Comparison of ENCODE assay signal across 21 cellular contexts in the genomic region with DNA sequence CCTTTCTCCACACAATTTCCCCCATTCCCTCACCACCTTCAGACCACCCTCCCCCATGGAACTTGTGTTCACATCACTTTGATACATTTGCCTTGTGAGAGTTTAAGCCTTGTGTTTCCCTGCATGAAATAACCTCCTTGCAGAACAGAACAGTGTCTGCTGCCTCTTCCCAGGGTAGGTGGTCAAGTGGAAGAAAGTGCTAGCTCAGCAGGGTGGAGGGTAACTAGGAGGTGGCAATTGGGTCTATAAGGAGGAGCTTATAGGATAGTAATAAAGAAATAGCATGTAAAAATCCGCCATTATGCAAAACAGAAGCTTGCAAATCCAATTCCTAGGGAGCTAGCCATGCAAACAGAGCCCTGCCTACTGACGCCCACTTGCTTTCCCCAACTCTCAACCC.
"Had no signal": no experiment of that assay in that cellular context is flagged by ENCODE, and none has a peak within 500 bp of the region (broad histone marks: within the 10 kb centered on the region; RNA-seq: fewer than 3 reads in every experiment).

No MANE protein-coding gene starts in this region.

- H3K4me3 Mint-ChIP-seq: activated CD4-positive, alpha-beta memory T cell treated with anti-CD3 and anti-CD28 coated beads for 36 hours; activated naive CD4-positive, alpha-beta T cell treated with anti-CD3 and anti-CD28 coated beads, Interleukin-2, amount 10 ng/mL, durations not matched to agents 7 days and 5 days; effector memory CD8-positive, alpha-beta T cell; memory B cell; naive B cell; neural crest cell had no signal

- H3K27me3 Mint-ChIP-seq: activated CD4-positive, alpha-beta memory T cell treated with anti-CD3 and anti-CD28 coated beads for 36 hours had no signal

- H3K27ac ChIP-seq: colonic mucosa, dorsolateral prefrontal cortex, esophagus squamous epithelium, gastroesophageal sphincter, psoas muscle, right atrium auricular region had no signal

- H3K9me3 ChIP-seq: colonic mucosa, esophagus squamous epithelium, gastroesophageal sphincter, psoas muscle, right atrium auricular region had no signal

- H3K4me3 ChIP-seq: colonic mucosa, dorsolateral prefrontal cortex, esophagus squamous epithelium, gastroesophageal sphincter, psoas muscle, right atrium auricular region had no signal

- H3K27ac Mint-ChIP-seq: activated CD4-positive, alpha-beta memory T cell treated with anti-CD3 and anti-CD28 coated beads for 36 hours; activated naive CD4-positive, alpha-beta T cell treated with anti-CD3 and anti-CD28 coated beads, Interleukin-2, amount 10 ng/mL, durations not matched to agents 7 days and 5 days; effector memory CD8-positive, alpha-beta T cell; memory B cell; naive B cell had no signal

- DNase-seq: activated CD4-positive, alpha-beta memory T cell treated with anti-CD3 and anti-CD28 coated beads for 36 hours; activated CD4-positive, alpha-beta T cell treated with anti-CD3 and anti-CD28 coated beads for 48 hours; activated effector memory CD4-positive, alpha-beta T cell treated with anti-CD3 and anti-CD28 coated beads, Interleukin-2, amount 50 U/mL, for 16 hours; activated naive CD4-positive, alpha-beta T cell treated with anti-CD3 and anti-CD28 coated beads, Interleukin-2, amount 10 ng/mL, durations not matched to agents 7 days and 5 days; activated T-cell treated with anti-CD3 and anti-CD28 coated beads for 4 hours; amygdala; colonic mucosa; dorsolateral prefrontal cortex; effector memory CD8-positive, alpha-beta T cell; esophagus squamous epithelium; head of caudate nucleus; left ventricle myocardium superior; naive B cell; psoas muscle; stimulated activated CD4-positive, alpha-beta T cell treated with anti-CD3 and anti-CD28 coated beads, Interleukin-4, amount 100 ng/mL, for 24 hours; stimulated activated naive CD8-positive, alpha-beta T cell treated with anti-CD3 and anti-CD28 coated beads, Interleukin-15, Interleukin-2, amounts not matched to agents 100 U/mL and 50 U/mL, for 24 hours; T-helper 2 cell had no signal

- H3K36me3 ChIP-seq: colonic mucosa, esophagus squamous epithelium, gastroesophageal sphincter, right atrium auricular region had no signal

- ATAC-seq: effector memory CD8-positive, alpha-beta T cell; gastroesophageal sphincter; left ventricle myocardium superior; psoas muscle; stimulated activated naive CD8-positive, alpha-beta T cell treated with anti-CD3 and anti-CD28 coated beads, Interleukin-15, Interleukin-2, amounts not matched to agents 100 U/mL and 50 U/mL, for 24 hours had no signal

- H3K36me3 Mint-ChIP-seq: activated CD4-positive, alpha-beta memory T cell treated with anti-CD3 and anti-CD28 coated beads for 36 hours; activated naive CD4-positive, alpha-beta T cell treated with anti-CD3 and anti-CD28 coated beads, Interleukin-2, amount 10 ng/mL, durations not matched to agents 7 days and 5 days; memory B cell; naive B cell had no signal

- H3K4me1 ChIP-seq: esophagus squamous epithelium, gastroesophageal sphincter, psoas muscle, right atrium auricular region had no signal

- H3K27me3 ChIP-seq: colonic mucosa, dorsolateral prefrontal cortex, gastroesophageal sphincter, right atrium auricular region had no signal

- H3K9me3 Mint-ChIP-seq: activated CD4-positive, alpha-beta memory T cell treated with anti-CD3 and anti-CD28 coated beads for 36 hours; activated naive CD4-positive, alpha-beta T cell treated with anti-CD3 and anti-CD28 coated beads, Interleukin-2, amount 10 ng/mL, durations not matched to agents 7 days and 5 days; effector memory CD8-positive, alpha-beta T cell; neural crest cell had no signal

- H3K4me1 Mint-ChIP-seq: activated naive CD4-positive, alpha-beta T cell treated with anti-CD3 and anti-CD28 coated beads, Interleukin-2, amount 10 ng/mL, durations not matched to agents 7 days and 5 days; memory B cell had no signal
